In genomic region chr6:24402697-24403500, GRCh38 we compare ENCODE assay signal across 8 cellular contexts. TPM values are rescaled to one million over a fixed set of nuclear protein-coding genes. Genes with fewer than 3 reads are reported as not detected.
DNase-seq lines count a peak whose midpoint lies in the region; ATAC-seq and TF ChIP-seq lines count a peak whose summit lies in the region.

Gene MRS2 (plus strand): TSS chr6:24402936. CDS start chr6:24403047, 111 bp downstream.

- peaks cover 18% of the 10 kb centered on the region for H3K4me1 Mint-ChIP-seq in activated naive CD8-positive, alpha-beta T cell treated with anti-CD3 and anti-CD28 coated beads, Interleukin-2, amount 10 ng/mL, durations not matched to agents 7 days and 5 days

- DNase-seq in NCI-H1048 (lab: John Stamatoyannopoulos, UW) (peak; percentile 75), head of caudate nucleus (peak; percentile 67 to 95 (median 86)), ovary (peak; percentile 74 to 86 (median 80))
- DNase-seq in activated naive CD8-positive, alpha-beta T cell treated with anti-CD3 and anti-CD28 coated beads, Interleukin-2, amount 10 ng/mL, durations not matched to agents 7 days and 5 days, result peak; percentile 81

- H4K20me1 ChIP-seq in SU-DHL-6 (ENCODE audit: low read depth, low read length), result no peaks in the 10 kb centered on the region

- peaks cover 5% of the 10 kb centered on the region for H3K4me1 ChIP-seq in ovary (ENCODE audit: insufficient read depth)
- H3K4me1 ChIP-seq in thymus (ENCODE audit: control insufficient read depth, insufficient read depth, low read length), result peaks cover 10% of the 10 kb centered on the region

- H3K9me2 ChIP-seq in SU-DHL-6 (replicated peaks; ENCODE audit: insufficient read depth, low read length), result no peaks in the 10 kb centered on the region

- POLR2A ChIA-PET in activated naive CD8-positive, alpha-beta T cell treated with anti-CD3 and anti-CD28 coated beads, Interleukin-2, amount 10 ng/mL, durations not matched to agents 7 days and 5 days (lab: Charles Lee), result no interaction called here

- H3F3A ChIP-seq in SU-DHL-6 (ENCODE audit: insufficient read depth), result peaks cover 6% of the 10 kb centered on the region

- H3K9ac ChIP-seq in SU-DHL-6 (ENCODE audit: low read length), result peak within 1 kb of the TSS; percentile 70

- peaks cover 8% of the 10 kb centered on the region for H3K36me3 Mint-ChIP-seq in activated naive CD8-positive, alpha-beta T cell treated with anti-CD3 and anti-CD28 coated beads, Interleukin-2, amount 10 ng/mL, durations not matched to agents 7 days and 5 days

- H3K4me2 ChIP-seq in SU-DHL-6 (ENCODE audit: low read depth, low read length, poor library complexity, severe bottlenecking), result peak within 1 kb of the TSS; percentile 86

- H3K4me3 ChIP-seq in SU-DHL-6 (ENCODE audit: insufficient read depth, low read length, poor library complexity, severe bottlenecking) (peak within 1 kb of the TSS; percentile 71), ovary (peak within 1 kb of the TSS; percentile 50), thymus (ENCODE audit: low read length) (peak within 1 kb of the TSS; percentile 97)

- intact Hi-C loops in head of caudate nucleus (cut with DNase I) (no loop called here), ovary (cut with DNase I) (no loop called here)

- ATAC-seq in HG02588 (IDR thresholded peaks at IDR 0.05; ENCODE audit: unreplicated experiment), result peak; percentile 95
- ATAC-seq in activated naive CD8-positive, alpha-beta T cell treated with anti-CD3 and anti-CD28 coated beads, Interleukin-2, amount 10 ng/mL, durations not matched to agents 7 days and 5 days (ENCODE audit: low read depth), result peak; percentile 94

- peak; percentile 88 for TF ChIP-seq POLR2A in GM10847 (IDR thresholded peaks at IDR 0.05; ENCODE audit: extremely low read depth, insufficient read length)
- TF ChIP-seq POLR2A in ovary (IDR thresholded peaks at IDR 0.05), result no peak

- H3K36me3 ChIP-seq in SU-DHL-6 (ENCODE audit: low read length), result peaks cover 6% of the 10 kb centered on the region; the same call in 1 of the 2 replicates
- no peaks in the 10 kb centered on the region for H3K36me3 ChIP-seq in ovary
- no peaks in the 10 kb centered on the region for H3K36me3 ChIP-seq in thymus (ENCODE audit: control insufficient read depth, insufficient read depth)

- H3K27ac Mint-ChIP-seq in activated naive CD8-positive, alpha-beta T cell treated with anti-CD3 and anti-CD28 coated beads, Interleukin-2, amount 10 ng/mL, durations not matched to agents 7 days and 5 days, result peak within 1 kb of the TSS; percentile 65

- peak within 1 kb of the TSS; percentile 52 for H2AFZ ChIP-seq in SU-DHL-6 (ENCODE audit: low read depth, low read length, severe bottlenecking)

- H3K4me3 Mint-ChIP-seq in activated naive CD8-positive, alpha-beta T cell treated with anti-CD3 and anti-CD28 coated beads, Interleukin-2, amount 10 ng/mL, durations not matched to agents 7 days and 5 days, result peak within 1 kb of the TSS; percentile 95

- no peaks in the 10 kb centered on the region for H3K9me3 Mint-ChIP-seq in activated naive CD8-positive, alpha-beta T cell treated with anti-CD3 and anti-CD28 coated beads, Interleukin-2, amount 10 ng/mL, durations not matched to agents 7 days and 5 days

- H3K79me2 ChIP-seq in SU-DHL-6 (ENCODE audit: insufficient read depth, low read length), result peaks cover 38% of the 10 kb centered on the region

- WGBS in ovary, 3 donors, result 0 to 1% (median 0%) methylated on average over 36 to 63 of the region's 63 CpGs
- under 1% methylated on average over 63 of the region's 63 CpGs for WGBS in thymus

- H3K27me3 ChIP-seq in SU-DHL-6 (ENCODE audit: low read length) (no peaks in the 10 kb centered on the region), ovary (no peaks in the 10 kb centered on the region), thymus (ENCODE audit: control insufficient read depth, insufficient read depth) (peaks cover 5% of the 10 kb centered on the region)

- TF ChIP-seq EP300 in ovary (IDR thresholded peaks at IDR 0.05), result no peak

- H3K9me3 ChIP-seq in SU-DHL-6 (ENCODE audit: insufficient read depth, low read length) (no peaks in the 10 kb centered on the region), ovary (no peaks in the 10 kb centered on the region), thymus (ENCODE audit: control insufficient read depth) (no peaks in the 10 kb centered on the region)

- H3K27me3 Mint-ChIP-seq in activated naive CD8-positive, alpha-beta T cell treated with anti-CD3 and anti-CD28 coated beads, Interleukin-2, amount 10 ng/mL, durations not matched to agents 7 days and 5 days, result peaks cover 14% of the 10 kb centered on the region

- H3K27ac ChIP-seq in SU-DHL-6 (ENCODE audit: low read depth, low read length) (no peak within 1 kb of the TSS), ovary (peak within 1 kb of the TSS; percentile 49 to 70), thymus (ENCODE audit: low read depth) (peak within 1 kb of the TSS; percentile 18)

- TF ChIP-seq CTCF in SU-DHL-6 (IDR thresholded peaks at IDR 0.05; ENCODE audit: insufficient read depth, low read length, poor library complexity, severe bottlenecking), result no peak
- TF ChIP-seq CTCF in ovary (IDR thresholded peaks at IDR 0.05), result no peak

RNA-seq across cellular contexts. Expression of gene MRS2, which starts in this region (rescaled TPM):
- total RNA-seq in activated naive CD8-positive, alpha-beta T cell treated with anti-CD3 and anti-CD28 coated beads, Interleukin-2, amount 10 ng/mL, durations not matched to agents 7 days and 5 days, result 10 to 100 TPM; 19.9 to 20.5 TPM
- 10 to 100 TPM; 13.7 to 20.6 (median 16.4) TPM for total RNA-seq in ovary
- polyA plus RNA-seq in ovary (10 to 100 TPM in 1 of 2 donors, 1 to 10 TPM in 1; 10.0 to 18.3 TPM), thymus (15.3 TPM)
